In the genomic region with DNA sequence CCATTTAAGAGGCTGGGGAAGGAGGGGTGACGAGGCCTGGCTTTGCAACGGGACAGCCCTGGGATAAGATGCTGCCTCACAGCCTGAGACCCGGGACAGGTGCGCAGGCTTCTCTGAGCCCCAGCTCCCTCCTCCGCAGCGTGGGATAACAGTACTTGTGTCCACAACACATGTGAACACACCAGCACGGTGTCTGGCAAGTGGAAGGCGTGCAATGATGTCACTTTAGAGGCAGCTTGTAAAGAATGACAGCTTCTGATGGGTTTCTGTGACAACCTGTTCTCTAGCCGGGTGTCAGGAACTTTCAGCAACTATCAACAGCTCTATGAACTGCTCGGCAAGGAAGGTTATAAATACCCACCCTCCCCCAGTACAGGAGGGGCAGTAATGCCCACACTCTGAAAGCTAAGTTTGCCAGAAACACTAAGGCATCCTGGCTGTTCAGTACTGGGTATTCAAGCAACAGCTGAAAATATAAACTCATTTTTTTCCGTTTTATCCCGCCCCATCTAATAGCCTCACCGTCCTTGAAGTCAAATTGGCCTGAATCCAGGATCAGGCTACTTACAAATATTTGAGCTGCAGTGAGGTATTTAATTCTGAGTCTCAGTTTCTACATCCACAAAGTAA, we compare ENCODE assay signal across 1 cellular context.
TF ChIP-seq lines count a peak whose summit lies in the region.

No MANE protein-coding gene starts in this region.

TF ChIP-seq in H1, 55 proteins besides CTCF, POLR2A, EP300 and RAD21:
- TF ChIP-seq SIN3A (conservative IDR thresholded peaks at IDR 0.05 in 1 of 2, IDR thresholded peaks at IDR 0.05 in 1 of 2; ENCODE audit: low read depth in 1 of 2, low read length in 2 of 2), result no peak
- no peak for TF ChIP-seq KDM4A (IDR thresholded peaks at IDR 0.05; ENCODE audit: low read depth, low read length, severe bottlenecking)
- no peak for TF ChIP-seq POU5F1 (IDR thresholded peaks at IDR 0.05; ENCODE audit: low read depth, low read length)
- no peak for TF ChIP-seq PHF8 (conservative IDR thresholded peaks at IDR 0.05; ENCODE audit: low read depth, low read length)
- TF ChIP-seq CHD1 (IDR thresholded peaks at IDR 0.05; ENCODE audit: low read depth, low read length), result no peak
- no peak for TF ChIP-seq EZH2 (IDR thresholded peaks at IDR 0.05; ENCODE audit: low read depth, low read length, severe bottlenecking)
- TF ChIP-seq BRCA1 (IDR thresholded peaks at IDR 0.05; ENCODE audit: low read depth, low read length), result no peak
- no peak for TF ChIP-seq POLR2AphosphoS5 (IDR thresholded peaks at IDR 0.05; ENCODE audit: low read depth, low read length)
- TF ChIP-seq CEBPB (IDR thresholded peaks at IDR 0.05; ENCODE audit: low read depth, low read length), result no peak
- TF ChIP-seq, protein P1, sequence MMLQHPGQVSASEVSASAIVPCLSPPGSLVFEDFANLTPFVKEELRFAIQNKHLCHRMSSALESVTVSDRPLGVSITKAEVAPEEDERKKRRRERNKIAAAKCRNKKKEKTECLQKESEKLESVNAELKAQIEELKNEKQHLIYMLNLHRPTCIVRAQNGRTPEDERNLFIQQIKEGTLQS (IDR thresholded peaks at IDR 0.05; ENCODE audit: insufficient read depth, low read depth, low read length), result no peak
- TF ChIP-seq, protein P2, sequence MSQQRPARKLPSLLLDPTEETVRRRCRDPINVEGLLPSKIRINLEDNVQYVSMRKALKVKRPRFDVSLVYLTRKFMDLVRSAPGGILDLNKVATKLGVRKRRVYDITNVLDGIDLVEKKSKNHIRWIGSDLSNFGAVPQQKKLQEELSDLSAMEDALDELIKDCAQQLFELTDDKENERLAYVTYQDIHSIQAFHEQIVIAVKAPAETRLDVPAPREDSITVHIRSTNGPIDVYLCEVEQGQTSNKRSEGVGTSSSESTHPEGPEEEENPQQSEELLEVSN (IDR thresholded peaks at IDR 0.05), result no peak
- no peak for TF ChIP-seq YY1 (IDR thresholded peaks at IDR 0.05; ENCODE audit: low read depth, low read length)
- TF ChIP-seq KDM1A (IDR thresholded peaks at IDR 0.05; ENCODE audit: borderline replicate concordance, low read length), result no peak
- TF ChIP-seq GTF2F1 (IDR thresholded peaks at IDR 0.05; ENCODE audit: borderline replicate concordance, low read depth, low read length), result no peak
- TF ChIP-seq, protein P3, sequence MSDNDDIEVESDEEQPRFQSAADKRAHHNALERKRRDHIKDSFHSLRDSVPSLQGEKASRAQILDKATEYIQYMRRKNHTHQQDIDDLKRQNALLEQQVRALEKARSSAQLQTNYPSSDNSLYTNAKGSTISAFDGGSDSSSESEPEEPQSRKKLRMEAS (IDR thresholded peaks at IDR 0.05), result no peak
- TF ChIP-seq RBBP5 (IDR thresholded peaks at IDR 0.05; ENCODE audit: borderline replicate concordance, low read depth, low read length), result no peak
- no peak for TF ChIP-seq SAP30 (IDR thresholded peaks at IDR 0.05; ENCODE audit: insufficient read depth, insufficient replicate concordance, low read length)
